In the genomic region with DNA sequence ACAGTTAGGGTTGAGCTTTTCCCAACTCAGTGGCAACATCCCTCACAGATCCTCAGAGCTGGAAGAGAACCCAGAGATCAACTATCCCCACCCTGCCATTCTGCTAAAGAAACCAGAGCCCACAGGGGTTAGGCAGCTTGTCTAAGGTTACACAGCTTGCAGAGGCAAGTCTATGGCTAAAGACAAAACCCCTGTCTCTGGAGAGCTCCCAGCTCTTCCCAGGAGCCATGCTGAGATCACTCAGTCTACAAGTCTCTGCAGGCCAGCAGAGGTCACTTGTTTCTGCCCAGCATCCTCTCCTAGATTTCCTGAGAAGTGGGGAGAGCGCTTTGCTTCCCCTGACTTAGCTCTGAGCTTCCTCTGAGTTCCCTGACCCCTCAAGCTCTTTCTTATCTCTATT, we compare ENCODE assay signal across 1 cellular context.
TF ChIP-seq lines count a peak whose summit lies in the region.

No MANE protein-coding gene starts in this region.

TF ChIP-seq in WTC11, 78 proteins besides CTCF, POLR2A, EP300 and RAD21 (continued from another document):
- TF ChIP-seq ZNF281 (CRISPR knock-in tag; IDR thresholded peaks at IDR 0.05): no peak
- TF ChIP-seq TEAD1 (CRISPR knock-in tag; IDR thresholded peaks at IDR 0.05): no peak
